10 cellular contexts compared by ENCODE assay signal in genomic region chr17:35541434-35541833, GRCh38. TPM values are rescaled to one million over a fixed set of nuclear protein-coding genes. Genes with fewer than 3 reads are reported as not detected.
DNase-seq lines count a peak whose midpoint lies in the region; ATAC-seq, FAIRE-seq and TF ChIP-seq lines count a peak whose summit lies in the region.
"Had no signal": no experiment of that assay in that cellular context is flagged by ENCODE, and none has a peak within 500 bp of the region (broad histone marks: within the 10 kb centered on the region; RNA-seq: fewer than 3 reads in every experiment).

No MANE protein-coding gene starts in this region.

- H3K4me3 ChIP-seq in A549: no peak overlapping the region
- H3K4me3 ChIP-seq in mesenchymal stem cell (ENCODE audit: insufficient read depth in 1 of 2, low read depth in 1 of 2, low read length in 2 of 2): peak overlapping the region in 1 of 2 experiments; percentile 68

- 66% methylated on average over 1 of the region's 1 CpG for WGBS in A549 (ENCODE audit: missing lambda C conversion rate)
- WGBS in mesenchymal stem cell: no CpG with 5 or more reads among the region's 1 CpG

- H3K79me1 ChIP-seq in mesenchymal stem cell (replicated peaks; ENCODE audit: low read length, poor library complexity, severe bottlenecking): no peaks in the 10 kb centered on the region

- TF ChIP-seq POLR2A in A549 (IDR thresholded peaks at IDR 0.05; ENCODE audit: low read length) (no peak), H54 (IDR thresholded peaks at IDR 0.05; ENCODE audit: low read depth, low read length) (no peak)

- H3K27me3 ChIP-seq in mesenchymal stem cell (ENCODE audit: control insufficient read depth in 1 of 2, insufficient read depth in 1 of 2, low read length in 2 of 2): peaks cover 0 to 14% of the 10 kb centered on the region in 2 experiments

- no peak overlapping the region for H2BK120ac ChIP-seq in mesenchymal stem cell (ENCODE audit: low read depth, low read length)

- no peak overlapping the region for H3K4ac ChIP-seq in mesenchymal stem cell (ENCODE audit: low read depth in 1 of 2, low read length in 2 of 2)

- H2BK12ac ChIP-seq in mesenchymal stem cell (ENCODE audit: low read length in 2 of 2): no peak overlapping the region

- POLR2A ChIA-PET in A549 (lab: Yijun Ruan, JAX): interaction anchor here (0.9 kb wide), 1 partner anchor 411 kb away, joined by 4 read pairs; no protein-coding TSS in a partner anchor

- peak overlapping the region; percentile 79 for H3K4me3 Mint-ChIP-seq in activated T-helper 17 cell treated with anti-CD3 and anti-CD28 coated beads, Interleukin-2, amount 50 U/mL, for 72 hours

- peaks cover 30% of the 10 kb centered on the region for H3K4me1 Mint-ChIP-seq in activated T-helper 17 cell treated with anti-CD3 and anti-CD28 coated beads, Interleukin-2, amount 50 U/mL, for 72 hours

- no peak overlapping the region for H2BK5ac ChIP-seq in mesenchymal stem cell (ENCODE audit: low read depth, low read length, poor library complexity, severe bottlenecking)

- no peak for DNase-seq in A549 (ENCODE audit: low read depth in 1 of 2, low spot score in 1 of 2)
- DNase-seq in GM18507 (ENCODE audit: extremely low spot score, insufficient read length, low read depth): no peak
- DNase-seq in mesenchymal stem cell: no peak
- no peak for DNase-seq in hippocampal formation (lab: John Stamatoyannopoulos, UW)
- no peak for DNase-seq in GM19238 (ENCODE audit: insufficient read length, low spot score)
- DNase-seq in omental fat pad (ENCODE audit: low spot score): no peak
- no peak for DNase-seq in H54 (ENCODE audit: insufficient read length, low spot score)
- DNase-seq: NK-92 treated with Interleukin-12 subunit alpha and Interleukin-12 subunit beta, amount 100 ng/mL, for 24 hours had no signal

- H3K23ac ChIP-seq in mesenchymal stem cell (ENCODE audit: low read length in 2 of 2): no peak overlapping the region

- no peak overlapping the region for H3K14ac ChIP-seq in mesenchymal stem cell (ENCODE audit: low read length in 2 of 2)

- FAIRE-seq in A549 (lab: Jason Lieb, UNC) (peak; percentile 51), GM18507 (lab: Jason Lieb, UNC) (peak; percentile 35), H54 (lab: Jason Lieb, UNC) (no peak)

- H3K36me3 ChIP-seq in mesenchymal stem cell (ENCODE audit: control insufficient read depth in 1 of 2, insufficient read depth in 2 of 2, low read depth in 1 of 2, low read length in 2 of 2): no peaks in the 10 kb centered on the region

- H3K27ac Mint-ChIP-seq in activated T-helper 17 cell treated with anti-CD3 and anti-CD28 coated beads, Interleukin-2, amount 50 U/mL, for 72 hours: peak overlapping the region; percentile 96

- no peak overlapping the region for H2BK15ac ChIP-seq in mesenchymal stem cell (ENCODE audit: low read depth, poor library complexity, severe bottlenecking)

- H2AK5ac ChIP-seq in mesenchymal stem cell (ENCODE audit: low read length, severe bottlenecking): no peak overlapping the region

- H3K4me2 ChIP-seq in A549: peak overlapping the region; percentile 66
- no peak overlapping the region for H3K4me2 ChIP-seq in mesenchymal stem cell (ENCODE audit: low read length, poor library complexity, severe bottlenecking)

- peaks cover 12% of the 10 kb centered on the region for H3K36me3 Mint-ChIP-seq in activated T-helper 17 cell treated with anti-CD3 and anti-CD28 coated beads, Interleukin-2, amount 50 U/mL, for 72 hours (ENCODE audit: low read depth)

- H3K27me3 Mint-ChIP-seq in activated T-helper 17 cell treated with anti-CD3 and anti-CD28 coated beads, Interleukin-2, amount 50 U/mL, for 72 hours: no peaks in the 10 kb centered on the region

- H3K9me3 ChIP-seq in A549: no peaks in the 10 kb centered on the region
- H3K9me3 ChIP-seq in mesenchymal stem cell (ENCODE audit: control insufficient read depth, low read length): no peaks in the 10 kb centered on the region

- no peaks in the 10 kb centered on the region for H3K9me3 Mint-ChIP-seq in activated T-helper 17 cell treated with anti-CD3 and anti-CD28 coated beads, Interleukin-2, amount 50 U/mL, for 72 hours

- no peak for TF ChIP-seq CTCF in A549 (IDR thresholded peaks at IDR 0.05)
- TF ChIP-seq CTCF in omental fat pad (IDR thresholded peaks at IDR 0.05): no peak

- no peak overlapping the region for H4K91ac ChIP-seq in mesenchymal stem cell (ENCODE audit: low read length)

- TF ChIP-seq EP300 in A549 (IDR thresholded peaks at IDR 0.05): no peak

- H3K27ac ChIP-seq in A549: no peak overlapping the region; a peak in 1 of 6 replicates
- no peak overlapping the region for H3K27ac ChIP-seq in mesenchymal stem cell (ENCODE audit: low read length, poor library complexity, severe bottlenecking)

- TF ChIP-seq RAD21 in A549 (conservative IDR thresholded peaks at IDR 0.05 in 1 of 2, IDR thresholded peaks at IDR 0.05 in 1 of 2): no peak

- peak overlapping the region; percentile 86 for H3K9ac ChIP-seq in mesenchymal stem cell (ENCODE audit: low read length)

- H2AFZ ChIP-seq in mesenchymal stem cell (ENCODE audit: low read depth, low read length): no peak overlapping the region

- no peak for ATAC-seq in A549
- ATAC-seq in activated T-helper 17 cell treated with anti-CD3 and anti-CD28 coated beads, Interleukin-2, amount 50 U/mL, for 72 hours (replicated peaks): no peak
- no peak for ATAC-seq in omental fat pad (ENCODE audit: low FRiP score)

- H4K8ac ChIP-seq in mesenchymal stem cell (ENCODE audit: low read length): no peak overlapping the region

- no peaks in the 10 kb centered on the region for H3K4me1 ChIP-seq in A549
- H3K4me1 ChIP-seq in mesenchymal stem cell (ENCODE audit: control insufficient read depth, insufficient read depth, low read depth, low read length): no peaks in the 10 kb centered on the region

- H3K18ac ChIP-seq in mesenchymal stem cell (ENCODE audit: low read depth in 1 of 2, low read length in 2 of 2): no peak overlapping the region

- CTCF ChIA-PET in A549 (lab: Yijun Ruan, JAX): interaction anchor here (0.9 to 15.4 kb wide), 11 partner anchors 8 to 1095 kb away, joined by 3 to 308 read pairs (median 4); no protein-coding TSS in a partner anchor

TF ChIP-seq in A549, 52 proteins besides CTCF, POLR2A, EP300 and RAD21 (continues in another document):
- TF ChIP-seq RARB (CRISPR knock-in tag; IDR thresholded peaks at IDR 0.05) (no peak), SREBF2 (IDR thresholded peaks at IDR 0.05) (no peak), HES2 (IDR thresholded peaks at IDR 0.05) (no peak), HEYL (CRISPR knock-in tag; IDR thresholded peaks at IDR 0.05) (no peak)

RNA-seq across cellular contexts. Expression of gene SLFN12L, which starts 4.0 kb away (rescaled TPM):
- polyA plus RNA-seq in A549 (2011; rRNA removed): not detected in 2 replicates
- not detected in 2 replicates for polyA plus RNA-seq in A549 (2012; cell fraction: cytosol; rRNA removed)
- polyA plus RNA-seq in A549 (2012; cell fraction: nucleus; rRNA removed): not detected in 2 replicates
- polyA plus RNA-seq in A549 (2017; fragmentation: RNase III; extraction: RNeasy Plus Mini Kit Qiagen cat#74134 plus additional on column Dnase treatment): not detected in 3 replicates
- 0.10 TPM in 1 of 2 replicates, not detected in the other for polyA minus RNA-seq in A549 (2011; rRNA and poly(A)+ RNA removed)
- 10 to 100 TPM; 56.1 to 72.2 TPM for total RNA-seq in activated T-helper 17 cell treated with anti-CD3 and anti-CD28 coated beads, Interleukin-2, amount 50 U/mL, for 72 hours
- polyA plus RNA-seq in mesenchymal stem cell (2013, experiment 1 of 2): not detected
- polyA plus RNA-seq in mesenchymal stem cell (2013, experiment 2 of 2): not detected
- total RNA-seq in omental fat pad: 10 to 100 TPM in 1 of 4 donors, 1 to 10 TPM in 3; 2.3 to 31.2 (median 4.7) TPM
- total RNA-seq: chondrocyte had no signal

RNA-seq across cellular contexts. Expression of gene SLFN14, which starts 19.2 kb away (rescaled TPM):
- polyA plus RNA-seq in A549 (2011; rRNA removed) (not detected in 2 replicates), A549 (2017; fragmentation: RNase III; extraction: RNeasy Plus Mini Kit Qiagen cat#74134 plus additional on column Dnase treatment) (not detected in 3 replicates)
- not detected in 2 replicates for polyA plus RNA-seq in A549 (2012; cell fraction: cytosol; rRNA removed)
- polyA plus RNA-seq in A549 (2012; cell fraction: nucleus; rRNA removed): not detected in 2 replicates
- not detected in 2 replicates for polyA minus RNA-seq in A549 (2011; rRNA and poly(A)+ RNA removed)
- under 1 TPM in 1 of 2 donors, not detected in 1; 0.08 TPM for total RNA-seq in activated T-helper 17 cell treated with anti-CD3 and anti-CD28 coated beads, Interleukin-2, amount 50 U/mL, for 72 hours
- polyA plus RNA-seq in mesenchymal stem cell (2013, experiment 1 of 2): not detected
- polyA plus RNA-seq in mesenchymal stem cell (2013, experiment 2 of 2): not detected
- not detected for total RNA-seq in omental fat pad
- total RNA-seq: chondrocyte had no signal

RNA-seq across cellular contexts. Expression of gene PEX12, which starts 36.9 kb away (rescaled TPM):
- polyA plus RNA-seq in A549 (2011; rRNA removed): 11.2 and 15.0 TPM in 2 replicates
- 2.6 and 2.9 TPM in 2 replicates for polyA plus RNA-seq in A549 (2012; cell fraction: cytosol; rRNA removed)
- polyA plus RNA-seq in A549 (2012; cell fraction: nucleus; rRNA removed): 2.6 and 2.7 TPM in 2 replicates
- 4.3 to 4.7 TPM (median 4.6 TPM) in 3 replicates for polyA plus RNA-seq in A549 (2017; fragmentation: RNase III; extraction: RNeasy Plus Mini Kit Qiagen cat#74134 plus additional on column Dnase treatment)
- 10.3 and 10.9 TPM in 2 replicates for polyA minus RNA-seq in A549 (2011; rRNA and poly(A)+ RNA removed)
- total RNA-seq in activated T-helper 17 cell treated with anti-CD3 and anti-CD28 coated beads, Interleukin-2, amount 50 U/mL, for 72 hours: 1 to 10 TPM; 1.9 to 2.6 TPM
- polyA plus RNA-seq in mesenchymal stem cell (2013, experiment 1 of 2): 3.7 TPM
- polyA plus RNA-seq in mesenchymal stem cell (2013, experiment 2 of 2): 3.8 TPM
- total RNA-seq in omental fat pad: 1 to 10 TPM; 3.5 to 7.4 (median 5.2) TPM

RNA-seq across cellular contexts. Expression of gene AP2B1, which starts 45.7 kb away (rescaled TPM):
- polyA plus RNA-seq in A549 (2011; rRNA removed) (278 and 309 TPM in 2 replicates), A549 (2017; fragmentation: RNase III; extraction: RNeasy Plus Mini Kit Qiagen cat#74134 plus additional on column Dnase treatment) (110 to 139 TPM (median 114 TPM) in 3 replicates)
- 83.4 and 99.0 TPM in 2 replicates for polyA plus RNA-seq in A549 (2012; cell fraction: cytosol; rRNA removed)
- 76.2 and 97.3 TPM in 2 replicates for polyA plus RNA-seq in A549 (2012; cell fraction: nucleus; rRNA removed)
- polyA minus RNA-seq in A549 (2011; rRNA and poly(A)+ RNA removed): 339 and 362 TPM in 2 replicates
- total RNA-seq in activated T-helper 17 cell treated with anti-CD3 and anti-CD28 coated beads, Interleukin-2, amount 50 U/mL, for 72 hours: 100 to 1,000 TPM; 189 to 213 TPM
- 89.1 TPM for polyA plus RNA-seq in mesenchymal stem cell (2013, experiment 1 of 2)
- polyA plus RNA-seq in mesenchymal stem cell (2013, experiment 2 of 2): 88.9 TPM
- 10 to 100 TPM; 62.6 to 94.3 (median 79.4) TPM for total RNA-seq in omental fat pad
